In genomic region chr2:169704160-169704713, GRCh38 we compare ENCODE assay signal across 19 cellular contexts. TPM values are rescaled to one million over a fixed set of nuclear protein-coding genes. Genes with fewer than 3 reads are reported as not detected.
DNase-seq lines count a peak whose midpoint lies in the region; ATAC-seq and TF ChIP-seq lines count a peak whose summit lies in the region.
"Had no signal": no experiment of that assay in that cellular context is flagged by ENCODE, and none has a peak within 500 bp of the region (broad histone marks: within the 10 kb centered on the region; RNA-seq: fewer than 3 reads in every experiment).

No MANE protein-coding gene starts in this region.

- no peak for TF ChIP-seq CTCF in C4-2B (conservative IDR thresholded peaks at IDR 0.05)
- no peak for TF ChIP-seq CTCF in osteoblast (IDR thresholded peaks at IDR 0.05; ENCODE audit: extremely low read depth, low read depth, low read length)

- H3K4me1 ChIP-seq in adipocyte (ENCODE audit: control insufficient read depth, insufficient read depth, low read length) (peaks cover 45% of the 10 kb centered on the region), osteoblast (ENCODE audit: insufficient read depth, low read length) (no peaks in the 10 kb centered on the region)
- H3K4me1 ChIP-seq: A549 had no signal

- DNase-seq in adipocyte (ENCODE audit: low read depth) (no peak), left colon (no peak), sciatic nerve (ENCODE audit: low spot score) (no peak), osteoblast (ENCODE audit: insufficient read length, low spot score, missing footprints) (no peak)
- DNase-seq: C1 segment of cervical spinal cord, DMS 273 treated with DMSO at 0.1 percent for 48 hours, GDM1, GOT3, KBM-7, NCI-H1436, NCI-H2029, NCI-H2171, NCI-H748 treated with DMSO at 0.1 percent for 48 hours had no signal

- no peaks in the 10 kb centered on the region for H3K9me3 ChIP-seq in adipocyte (ENCODE audit: control insufficient read depth, low read length)
- H3K9me3 ChIP-seq in osteoblast (ENCODE audit: low read depth, low read length): no peaks in the 10 kb centered on the region
- H3K9me3 ChIP-seq: A549 had no signal

- ATAC-seq in left colon (peak; percentile 94), sciatic nerve (peak; percentile 46), HG02571 (IDR thresholded peaks at IDR 0.05; ENCODE audit: unreplicated experiment) (no peak), GM18909 (IDR thresholded peaks at IDR 0.05; ENCODE audit: poor library complexity, unreplicated experiment) (no peak)
- ATAC-seq: A549, GM12878 had no signal

- H4K20me1 ChIP-seq in osteoblast (ENCODE audit: insufficient read depth, low read length): no peaks in the 10 kb centered on the region

- H3K27me3 ChIP-seq in adipocyte (replicated peaks; ENCODE audit: control insufficient read depth, insufficient read depth, low read length): no peaks in the 10 kb centered on the region
- no peaks in the 10 kb centered on the region for H3K27me3 ChIP-seq in osteoblast (ENCODE audit: insufficient read depth, low read length)

- H3K4me3 ChIP-seq in adipocyte (ENCODE audit: low read length): peak overlapping the region; percentile 13
- no peak overlapping the region for H3K4me3 ChIP-seq in osteoblast (ENCODE audit: insufficient read depth, low read length)
- H3K4me3 ChIP-seq: A549, GM12878 had no signal

- H3K79me2 ChIP-seq in osteoblast (ENCODE audit: insufficient read depth, low read length): no peaks in the 10 kb centered on the region

- H3K4me2 ChIP-seq in osteoblast (ENCODE audit: insufficient read depth, low read length): no peak overlapping the region
- H3K4me2 ChIP-seq: A549 had no signal

- no peak overlapping the region for H2AFZ ChIP-seq in osteoblast (ENCODE audit: low read length)

- peaks cover 21% of the 10 kb centered on the region for H3K36me3 ChIP-seq in adipocyte (ENCODE audit: control insufficient read depth, insufficient read depth, low read length, severe bottlenecking)
- H3K36me3 ChIP-seq in osteoblast (ENCODE audit: insufficient read depth, low read length): no peaks in the 10 kb centered on the region

- H3K27ac ChIP-seq in C4-2B: peak overlapping the region; percentile 47; the same call in 1 of the 2 replicates
- no peak overlapping the region for H3K27ac ChIP-seq in osteoblast (ENCODE audit: low read depth, low read length)
- H3K27ac ChIP-seq: A549 had no signal

- intact Hi-C loops in left colon (cut with DNase I, micrococcal nuclease): no loop called here
- intact Hi-C loops in sciatic nerve (cut with DNase I): no loop called here

- H3K9ac ChIP-seq in adipocyte (ENCODE audit: low read length): no peak overlapping the region

RNA-seq across cellular contexts. Expression of gene PHOSPHO2, which starts 10.0 kb away (rescaled TPM):
- total RNA-seq in left colon: 1 to 10 TPM; 7.4 to 8.3 TPM
- 8.5 TPM for total RNA-seq in sciatic nerve
- 3.6 and 5.0 TPM in 2 replicates for total RNA-seq in osteoblast

RNA-seq across cellular contexts. Expression of gene CFAP210, which starts 10.0 kb away (rescaled TPM):
- total RNA-seq in left colon (not detected), sciatic nerve (0.40 TPM), osteoblast (under 0.01 and 0.36 TPM in 2 replicates)
- total RNA-seq: GM12878, M059J had no signal

RNA-seq across cellular contexts. Expression of gene KLHL23, which starts 29.4 kb away (rescaled TPM):
- total RNA-seq in left colon (10 to 100 TPM in 1 of 2 donors, 1 to 10 TPM in 1; 9.7 to 12.9 TPM), sciatic nerve (8.7 TPM), osteoblast (0.29 and 0.72 TPM in 2 replicates)

Comparison
In these comparisons a context has a peak if more than half of its experiments do, and no peak if none do; other contexts are left out.
1. ATAC-seq: peak in left colon (single experiment) and sciatic nerve (single experiment); none in HG02571 (single experiment) and GM18909 (single experiment).